In genomic region chr5:87437724-87438123, GRCh38 we compare ENCODE assay signal across 22 cellular contexts.
"Had no signal": no experiment of that assay in that cellular context is flagged by ENCODE, and none has a peak within 500 bp of the region (broad histone marks: within the 10 kb centered on the region; RNA-seq: fewer than 3 reads in every experiment).

No MANE protein-coding gene starts in this region.

- H3K4me2 ChIP-seq: SK-N-SH had no signal

- H3K4me3 ChIP-seq: MG63 had no signal

- H3K9ac ChIP-seq: SK-N-SH had no signal

- DNase-seq: Karpas-422, KG1, MG63, NCI-H1092, NCI-H1105 treated with DMSO at 0.1 percent for 48 hours, NCI-H1417 treated with DMSO at 0.1 percent for 48 hours, NCI-H146, NCI-H1694 treated with DMSO at 0.1 percent for 48 hours, NCI-H1930, NCI-H2081, NCI-H2107, NCI-H226, NCI-H446, NCI-H510A, NCI-H524 treated with DMSO at 0.1 percent for 48 hours, NCI-H69, NCI-H774, SHP77, SK-N-SH, SW 1271 had no signal

- H3K36me3 ChIP-seq: MG63 had no signal

- ATAC-seq: Panc1 had no signal

- H3K9me3 ChIP-seq: MG63, SK-N-SH had no signal

- H3K27ac ChIP-seq: RWPE1 had no signal
